9 cellular contexts compared by ENCODE assay signal in genomic region chr5:150180241-150181027, GRCh38. TPM values are rescaled to one million over a fixed set of nuclear protein-coding genes. Genes with fewer than 3 reads are reported as not detected.
DNase-seq lines count a peak whose midpoint lies in the region; ATAC-seq and TF ChIP-seq lines count a peak whose summit lies in the region.
"Had no signal": no experiment of that assay in that cellular context is flagged by ENCODE, and none has a peak within 500 bp of the region (broad histone marks: within the 10 kb centered on the region; RNA-seq: fewer than 3 reads in every experiment).

No MANE protein-coding gene starts in this region.

- intact Hi-C loops in transverse colon (cut with DNase I; ENCODE audit: low total_unique reads) = no loop called here

- no peak for ATAC-seq in HG03139 (IDR thresholded peaks at IDR 0.05; ENCODE audit: unreplicated experiment)

- H3K27ac ChIP-seq in fibroblast of lung (ENCODE audit: insufficient read depth, low read length) (peak overlapping the region; percentile 24), muscle layer of duodenum (ENCODE audit: low read length) (peak overlapping the region; percentile 42), transverse colon (peak overlapping the region; percentile 85 to 88 (median 87))

- H4K20me1 ChIP-seq in fibroblast of lung (ENCODE audit: control insufficient read depth, extremely low read depth, insufficient read depth, low read length) = no peaks in the 10 kb centered on the region

- in situ Hi-C loops in transverse colon (cut with MboI; ENCODE audit: low pct_ligation_motif_present in 1 of 4, low pct_unique_long_range_greater_than_20kb in 1 of 4, low sequenced_read_pairs in 3 of 4) = no loop called here

- H2AFZ ChIP-seq in fibroblast of lung (ENCODE audit: low read length) = peak overlapping the region; percentile 25

- H3K27me3 ChIP-seq in fibroblast of lung (ENCODE audit: control insufficient read depth, insufficient read depth, low read length) (peaks cover 16% of the 10 kb centered on the region), muscle layer of duodenum (ENCODE audit: low read depth, low read length) (no peaks in the 10 kb centered on the region), transverse colon (no peaks in the 10 kb centered on the region)

- TF ChIP-seq CTCF in fibroblast of lung (conservative IDR thresholded peaks at IDR 0.05 in 1 of 2, IDR thresholded peaks at IDR 0.05 in 1 of 2; ENCODE audit: low read depth in 1 of 2, low read length in 2 of 2) (no peak), transverse colon (IDR thresholded peaks at IDR 0.05) (no peak)

- no peaks in the 10 kb centered on the region for H3K9me3 ChIP-seq in fibroblast of lung (ENCODE audit: control insufficient read depth, insufficient read depth, low read depth, low read length)
- no peaks in the 10 kb centered on the region for H3K9me3 ChIP-seq in muscle layer of duodenum (ENCODE audit: control insufficient read depth in 1 of 2, low read length in 2 of 2)
- no peaks in the 10 kb centered on the region for H3K9me3 ChIP-seq in transverse colon

- H3K4me1 ChIP-seq in fibroblast of lung (ENCODE audit: control insufficient read depth, extremely low read depth, insufficient read depth, low read length) (peaks cover 8% of the 10 kb centered on the region), muscle layer of duodenum (ENCODE audit: control insufficient read depth in 1 of 2, insufficient read depth in 2 of 2, low read length in 2 of 2) (peaks cover 6 to 12% of the 10 kb centered on the region in 2 donors), transverse colon (peaks cover 43 to 99% (median 89%) of the 10 kb centered on the region in 4 donors)

- TF ChIP-seq POLR2A in transverse colon (IDR thresholded peaks at IDR 0.05) = no peak
- TF ChIP-seq POLR2A in erythroblast (IDR thresholded peaks at IDR 0.05; ENCODE audit: low read length) = no peak

- no peaks in the 10 kb centered on the region for H3K79me2 ChIP-seq in fibroblast of lung (ENCODE audit: control insufficient read depth, insufficient read depth, low read length)

- no peak overlapping the region for H3K9ac ChIP-seq in fibroblast of lung (ENCODE audit: insufficient read depth, low read length)

- WGBS in transverse colon (ENCODE audit: low coverage in 1 of 2), 2 donors = 40 to 42% methylated on average over 2 to 18 of the region's 18 CpGs

- H3K36me3 ChIP-seq in fibroblast of lung (ENCODE audit: control insufficient read depth, insufficient read depth, low read length) = no peaks in the 10 kb centered on the region
- no peaks in the 10 kb centered on the region for H3K36me3 ChIP-seq in muscle layer of duodenum (ENCODE audit: control insufficient read depth in 1 of 2, insufficient read depth in 2 of 2, low read length in 2 of 2)
- H3K36me3 ChIP-seq in transverse colon = no peaks in the 10 kb centered on the region

- H3K4me2 ChIP-seq in fibroblast of lung (ENCODE audit: extremely low read depth, insufficient read depth, low read length) = no peak overlapping the region

- no peak for TF ChIP-seq EP300 in transverse colon (IDR thresholded peaks at IDR 0.05; ENCODE audit: low read depth)

- DNase-seq in OCI-M1 (lab: John Stamatoyannopoulos, UW) = peak; percentile 4
- DNase-seq in fibroblast of lung (ENCODE audit: low read depth in 2 of 2) = peak; percentile 30 to 84
- peak; percentile 73 for DNase-seq in transverse colon
- no peak for DNase-seq in activated gamma-delta T cell (lab: John Stamatoyannopoulos, UW)
- no peak for DNase-seq in NCI-H82 treated with DMSO at 0.1 percent for 48 hours (lab: John Stamatoyannopoulos, UW; ENCODE audit: unreplicated experiment)
- no peak for DNase-seq in erythroblast (lab: John Stamatoyannopoulos, UW)
- DNase-seq: immature natural killer cell had no signal

- H3K4me3 ChIP-seq in fibroblast of lung (replicated peaks in 1 of 4; ENCODE audit: control extremely low read depth in 1 of 4, insufficient read depth in 1 of 4, low read depth in 3 of 4, low read length in 4 of 4) (no peak overlapping the region), muscle layer of duodenum (ENCODE audit: low read depth in 1 of 2, low read length in 2 of 2) (no peak overlapping the region), transverse colon (no peak overlapping the region)

RNA-seq across cellular contexts. Expression of gene SLC6A7, which starts 9.4 kb away (rescaled TPM):
- total RNA-seq in fibroblast of lung = not detected in 2 replicates
- polyA plus RNA-seq in fibroblast of lung = 0.02 TPM in 1 of 2 replicates, not detected in the other
- 0.03 TPM in 1 of 2 replicates, not detected in the other for polyA plus RNA-seq in fibroblast of lung (2012)
- polyA minus RNA-seq in fibroblast of lung (ENCODE audit: low replicate concordance) = not detected in 2 replicates
- 10 to 100 TPM; 19.5 to 67.7 (median 21.3) TPM for total RNA-seq in transverse colon
- polyA plus RNA-seq: immature natural killer cell had no signal

RNA-seq across cellular contexts. Expression of gene CDX1, which starts 13.9 kb away (rescaled TPM):
- total RNA-seq in fibroblast of lung (under 0.01 and 0.33 TPM in 2 replicates), transverse colon (100 to 1,000 TPM; 249 to 540 (median 360) TPM)
- polyA plus RNA-seq in fibroblast of lung = 0.09 and 1.8 TPM in 2 replicates
- 1.6 TPM in 1 of 2 replicates, not detected in the other for polyA plus RNA-seq in fibroblast of lung (2012)
- polyA minus RNA-seq in fibroblast of lung (ENCODE audit: low replicate concordance) = 1.5 TPM in 1 of 2 replicates, not detected in the other
- polyA plus RNA-seq: immature natural killer cell had no signal

RNA-seq across cellular contexts. Expression of gene PDGFRB, which starts 24.8 kb away (rescaled TPM):
- 151 and 231 TPM in 2 replicates for total RNA-seq in fibroblast of lung
- polyA plus RNA-seq in fibroblast of lung = 77.4 and 347 TPM in 2 replicates
- polyA plus RNA-seq in fibroblast of lung (2012) = 109 and 618 TPM in 2 replicates
- polyA minus RNA-seq in fibroblast of lung (ENCODE audit: low replicate concordance) = 549 and 2,332 TPM in 2 replicates
- 10 to 100 TPM; 20.2 to 56.3 (median 28.3) TPM for total RNA-seq in transverse colon

Comparison
In these comparisons a context has a peak if more than half of its experiments do, and no peak if none do; other contexts are left out.
1. DNase-seq: peak in OCI-M1 (single experiment), fibroblast of lung (2 of 2) and transverse colon (single experiment); none in activated gamma-delta T cell (single experiment), NCI-H82 treated with DMSO at 0.1 percent for 48 hours (single experiment) and erythroblast (0 of 2).
2. H3K27ac ChIP-seq: peak in every context shown above with its lines; median percentile 87 in transverse colon; 42 in muscle layer of duodenum; 24 in fibroblast of lung.
3. RNA of gene SLC6A7, which starts 9.4 kb away (total RNA-seq): 19.5 to 67.7 TPM in transverse colon; not detected in fibroblast of lung; every median in the first group is over 10 times any median in the second.
4. RNA of gene CDX1, which starts 13.9 kb away (total RNA-seq): 249 to 540 TPM in transverse colon; under 0.01 to 0.33 TPM in fibroblast of lung; every median in the first group is over 100 times any median in the second.